ENCODE assay signal across 26 cellular contexts in the genomic region with DNA sequence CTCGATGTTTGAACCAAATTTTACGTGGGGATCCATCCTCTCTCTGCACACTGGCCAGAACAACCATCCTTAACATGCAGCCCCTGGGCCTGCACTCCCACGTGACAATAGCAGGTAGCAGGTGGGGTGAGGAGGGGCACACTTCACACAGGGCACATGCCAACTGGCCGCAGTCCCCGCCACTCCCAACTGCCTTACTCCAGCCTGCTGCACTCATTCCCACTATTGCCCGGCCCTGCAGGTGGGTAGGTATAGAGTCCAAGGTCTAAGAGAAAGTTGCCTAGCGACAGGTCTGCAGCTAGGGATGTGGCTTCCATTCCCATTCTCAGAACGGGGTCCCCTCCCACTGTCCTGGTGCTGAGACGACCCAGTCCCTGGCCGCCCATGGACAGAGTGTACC. TPM values are rescaled to one million over a fixed set of nuclear protein-coding genes. Genes with fewer than 3 reads are reported as not detected.
DNase-seq lines count a peak whose midpoint lies in the region; ATAC-seq, FAIRE-seq and TF ChIP-seq lines count a peak whose summit lies in the region.
"Had no signal": no experiment of that assay in that cellular context is flagged by ENCODE, and none has a peak within 500 bp of the region (broad histone marks: within the 10 kb centered on the region; RNA-seq: fewer than 3 reads in every experiment).

No MANE protein-coding gene starts in this region.

- DNase-seq in HepG2 (ENCODE audit: low spot score) (no peak), right lobe of liver (no peak), IMR-90 (no peak), DMS 273 (lab: John Stamatoyannopoulos, UW; ENCODE audit: unreplicated experiment) (no peak)
- no peak for DNase-seq in central memory CD8-positive, alpha-beta T cell (ENCODE audit: low spot score in 2 of 2)
- DNase-seq in stimulated activated effector memory CD8-positive, alpha-beta T cell treated with anti-CD3 and anti-CD28 coated beads, Interleukin-12 subunit alpha, Interleukin-12 subunit beta, amount 100 ng/mL, for 72 hours (ENCODE audit: low spot score in 2 of 2) = no peak
- DNase-seq in natural killer cell treated with Interleukin-12 subunit alpha and Interleukin-12 subunit beta and Interleukin-15 and Interleukin-18, amount 100 ng/mL, for 72 hours (ENCODE audit: low spot score) = no peak
- DNase-seq: 8988T; ACHN; BE2C; C1 segment of cervical spinal cord; CD4-positive, alpha-beta memory T cell; CD4-positive, CD25-positive, alpha-beta regulatory T cell; CD8-positive, alpha-beta memory T cell; COR-L47; DMS79 treated with DMSO at 0.1 percent for 48 hours; GF-D8 had no signal

- no peaks in the 10 kb centered on the region for H3K79me2 ChIP-seq in HepG2 (ENCODE audit: insufficient read depth, low read length)

- no peak for TF ChIP-seq CTCF in HepG2 (CRISPR knock-in tag; IDR thresholded peaks at IDR 0.05)
- TF ChIP-seq CTCF in right lobe of liver (IDR thresholded peaks at IDR 0.05) = no peak
- no peak for TF ChIP-seq CTCF in IMR-90 (conservative IDR thresholded peaks at IDR 0.05; ENCODE audit: low read depth, low read length)

- no peak overlapping the region for H2BK15ac ChIP-seq in IMR-90 (ENCODE audit: low read depth, low read length)

- TF ChIP-seq EP300 in HepG2 (IDR thresholded peaks at IDR 0.05; ENCODE audit: low read depth in 2 of 2, low read length in 2 of 2) (no peak), HepG2 (CRISPR knock-in tag; IDR thresholded peaks at IDR 0.05; ENCODE audit: borderline replicate concordance) (no peak)

- no peak overlapping the region for H4K91ac ChIP-seq in IMR-90 (ENCODE audit: insufficient read depth, low read depth, low read length)

- FAIRE-seq in HepG2 (lab: Jason Lieb, UNC) = no peak
- FAIRE-seq: A204.1, G401.6, GM12891, GM19239 had no signal

- no peak overlapping the region for H3K9ac ChIP-seq in HepG2 (ENCODE audit: insufficient read depth, low read depth, low read length)
- no peak overlapping the region for H3K9ac ChIP-seq in IMR-90 (ENCODE audit: low read depth, low read length)
- H3K9ac ChIP-seq: BLaER1 had no signal

- H3K18ac ChIP-seq in IMR-90 (ENCODE audit: low read depth, low read length) = no peak overlapping the region

- H3K23ac ChIP-seq in IMR-90 (ENCODE audit: low read depth, low read length) = no peak overlapping the region

- H3K79me1 ChIP-seq in IMR-90 (ENCODE audit: low read depth in 1 of 2, low read length in 2 of 2) = peaks cover 21 to 41% of the 10 kb centered on the region in 2 experiments

- H3K4me1 Mint-ChIP-seq in central memory CD8-positive, alpha-beta T cell = peaks cover 23% of the 10 kb centered on the region
- peaks cover 43% of the 10 kb centered on the region for H3K4me1 Mint-ChIP-seq in stimulated activated effector memory CD8-positive, alpha-beta T cell treated with anti-CD3 and anti-CD28 coated beads, Interleukin-12 subunit alpha, Interleukin-12 subunit beta, amount 100 ng/mL, for 72 hours
- H3K4me1 Mint-ChIP-seq in natural killer cell treated with Interleukin-12 subunit alpha and Interleukin-12 subunit beta and Interleukin-15 and Interleukin-18, amount 100 ng/mL, for 72 hours (ENCODE audit: low read depth in 2 of 2) = peaks cover 30 to 35% of the 10 kb centered on the region in 2 donors

- H2AK9ac ChIP-seq in IMR-90 (replicated peaks; ENCODE audit: low read depth, low read length, poor library complexity) = peak overlapping the region; percentile 11

- H3K4ac ChIP-seq in IMR-90 (ENCODE audit: low read depth, low read length) = no peak overlapping the region

- H3K4me1 ChIP-seq in HepG2 (ENCODE audit: insufficient read depth, low read length) = no peaks in the 10 kb centered on the region
- H3K4me1 ChIP-seq in right lobe of liver = no peaks in the 10 kb centered on the region
- H3K4me1 ChIP-seq in IMR-90 (ENCODE audit: control insufficient read depth, insufficient read depth, low read length) = peaks cover 10% of the 10 kb centered on the region
- H3K4me1 ChIP-seq: BE2C had no signal

- H3K56ac ChIP-seq in IMR-90 (ENCODE audit: extremely low read depth, insufficient read depth, low read length) = no peak overlapping the region

- H3K9me3 Mint-ChIP-seq in central memory CD8-positive, alpha-beta T cell = no peaks in the 10 kb centered on the region
- H3K9me3 Mint-ChIP-seq in stimulated activated effector memory CD8-positive, alpha-beta T cell treated with anti-CD3 and anti-CD28 coated beads, Interleukin-12 subunit alpha, Interleukin-12 subunit beta, amount 100 ng/mL, for 72 hours = no peaks in the 10 kb centered on the region
- no peaks in the 10 kb centered on the region for H3K9me3 Mint-ChIP-seq in natural killer cell treated with Interleukin-12 subunit alpha and Interleukin-12 subunit beta and Interleukin-15 and Interleukin-18, amount 100 ng/mL, for 72 hours
- H3K9me3 Mint-ChIP-seq: CD14-positive monocyte; CD4-positive, alpha-beta memory T cell; CD4-positive, CD25-positive, alpha-beta regulatory T cell; CD8-positive, alpha-beta memory T cell had no signal

- dilution Hi-C loops in IMR-90 (cut with HindIII; ENCODE audit: low sequenced_read_pairs, unreplicated experiment) = no loop called here

- no peak overlapping the region for H4K8ac ChIP-seq in IMR-90 (ENCODE audit: low read depth in 2 of 2, low read length in 2 of 2)

- no peak overlapping the region for H3K4me3 Mint-ChIP-seq in central memory CD8-positive, alpha-beta T cell
- no peak overlapping the region for H3K4me3 Mint-ChIP-seq in stimulated activated effector memory CD8-positive, alpha-beta T cell treated with anti-CD3 and anti-CD28 coated beads, Interleukin-12 subunit alpha, Interleukin-12 subunit beta, amount 100 ng/mL, for 72 hours
- H3K4me3 Mint-ChIP-seq in natural killer cell treated with Interleukin-12 subunit alpha and Interleukin-12 subunit beta and Interleukin-15 and Interleukin-18, amount 100 ng/mL, for 72 hours = no peak overlapping the region
- H3K4me3 Mint-ChIP-seq: CD14-positive monocyte; CD4-positive, alpha-beta memory T cell; CD4-positive, CD25-positive, alpha-beta regulatory T cell; CD8-positive, alpha-beta memory T cell had no signal

- H2AFZ ChIP-seq in HepG2 (ENCODE audit: low read length) (no peak overlapping the region), IMR-90 (replicated peaks; ENCODE audit: low read length, poor library complexity) (no peak overlapping the region)

- ATAC-seq in HepG2 (no peak; the same call in 2 of the 3 replicates), right lobe of liver (no peak), IMR-90 (ENCODE audit: low read depth) (no peak), GM19463 (IDR thresholded peaks at IDR 0.05; ENCODE audit: unreplicated experiment) (no peak)
- no peak for ATAC-seq in central memory CD8-positive, alpha-beta T cell (replicated peaks; ENCODE audit: extremely low read depth, poor library complexity, severe bottlenecking)
- ATAC-seq in stimulated activated effector memory CD8-positive, alpha-beta T cell treated with anti-CD3 and anti-CD28 coated beads, Interleukin-12 subunit alpha, Interleukin-12 subunit beta, amount 100 ng/mL, for 72 hours = no peak
- no peak for ATAC-seq in natural killer cell treated with Interleukin-12 subunit alpha and Interleukin-12 subunit beta and Interleukin-15 and Interleukin-18, amount 100 ng/mL, for 72 hours

- no peaks in the 10 kb centered on the region for H3K27me3 Mint-ChIP-seq in central memory CD8-positive, alpha-beta T cell
- no peaks in the 10 kb centered on the region for H3K27me3 Mint-ChIP-seq in natural killer cell treated with Interleukin-12 subunit alpha and Interleukin-12 subunit beta and Interleukin-15 and Interleukin-18, amount 100 ng/mL, for 72 hours
- H3K27me3 Mint-ChIP-seq: CD4-positive, alpha-beta memory T cell; CD4-positive, CD25-positive, alpha-beta regulatory T cell; CD8-positive, alpha-beta memory T cell had no signal

- peaks cover 39% of the 10 kb centered on the region for H3K36me3 Mint-ChIP-seq in central memory CD8-positive, alpha-beta T cell (ENCODE audit: insufficient read depth)
- peaks cover 80% of the 10 kb centered on the region for H3K36me3 Mint-ChIP-seq in stimulated activated effector memory CD8-positive, alpha-beta T cell treated with anti-CD3 and anti-CD28 coated beads, Interleukin-12 subunit alpha, Interleukin-12 subunit beta, amount 100 ng/mL, for 72 hours
- no peaks in the 10 kb centered on the region for H3K36me3 Mint-ChIP-seq in natural killer cell treated with Interleukin-12 subunit alpha and Interleukin-12 subunit beta and Interleukin-15 and Interleukin-18, amount 100 ng/mL, for 72 hours

- POLR2A ChIA-PET in HepG2 (lab: Yijun Ruan, JAX) (no interaction called here), IMR-90 (lab: Charles Lee; ENCODE audit: unreplicated experiment) (no interaction called here)

- CTCF ChIA-PET in HepG2 (lab: Yijun Ruan, JAX; ENCODE audit: low intra/inter-chr PET ratio, low total read pairs) = no interaction called here
- CTCF ChIA-PET in IMR-90 (lab: Yijun Ruan, JAX) = no interaction called here

- H3K9me1 ChIP-seq in IMR-90 (ENCODE audit: insufficient read depth, low read length) = peaks cover 22% of the 10 kb centered on the region

- no peak for TF ChIP-seq RAD21 in HepG2 (CRISPR knock-in tag; IDR thresholded peaks at IDR 0.05)
- TF ChIP-seq RAD21 in IMR-90 (IDR thresholded peaks at IDR 0.05; ENCODE audit: low read length) = no peak

- TF ChIP-seq POLR2A in HepG2 (IDR thresholded peaks at IDR 0.05; ENCODE audit: insufficient read depth in 1 of 2, low read depth in 2 of 2, low read length in 2 of 2) = no peak
- no peak for TF ChIP-seq POLR2A in right lobe of liver (IDR thresholded peaks at IDR 0.05)
- no peak for TF ChIP-seq POLR2A in IMR-90 (IDR thresholded peaks at IDR 0.05; ENCODE audit: low read depth, low read length)

- no peaks in the 10 kb centered on the region for H3K9me3 ChIP-seq in HepG2 (ENCODE audit: low read length)
- H3K9me3 ChIP-seq in right lobe of liver = no peaks in the 10 kb centered on the region
- H3K9me3 ChIP-seq in IMR-90 (ENCODE audit: control insufficient read depth, insufficient read depth, low read length) = no peaks in the 10 kb centered on the region
- H3K9me3 ChIP-seq: BE2C, BLaER1 had no signal

- no peaks in the 10 kb centered on the region for H3K27me3 ChIP-seq in HepG2 (ENCODE audit: control insufficient read depth in 1 of 2, insufficient read depth in 2 of 2, low read length in 2 of 2)
- H3K27me3 ChIP-seq in right lobe of liver = no peaks in the 10 kb centered on the region
- H3K27me3 ChIP-seq in IMR-90 (ENCODE audit: control insufficient read depth, insufficient read depth, low read length) = no peaks in the 10 kb centered on the region
- H3K27me3 ChIP-seq: BE2C, BLaER1 had no signal

- in situ Hi-C loops in HepG2 (cut with HindIII; ENCODE audit: extremely low pct_ligation_motif_present, low pct_unique_long_range_greater_than_20kb) (no loop called here), IMR-90 (cut with MboI; ENCODE audit: low sequenced_read_pairs) (no loop called here)

- H2BK120ac ChIP-seq in IMR-90 (ENCODE audit: low read depth, low read length) = no peak overlapping the region

- H3K4me2 ChIP-seq in HepG2 (ENCODE audit: low read depth, low read length) = no peak overlapping the region
- no peak overlapping the region for H3K4me2 ChIP-seq in IMR-90 (ENCODE audit: low read depth, low read length)
- H3K4me2 ChIP-seq: BLaER1 had no signal

- H3K27ac Mint-ChIP-seq in central memory CD8-positive, alpha-beta T cell (ENCODE audit: low read depth) = peak overlapping the region; percentile 40
- peak overlapping the region; percentile 16 for H3K27ac Mint-ChIP-seq in stimulated activated effector memory CD8-positive, alpha-beta T cell treated with anti-CD3 and anti-CD28 coated beads, Interleukin-12 subunit alpha, Interleukin-12 subunit beta, amount 100 ng/mL, for 72 hours
- H3K27ac Mint-ChIP-seq in natural killer cell treated with Interleukin-12 subunit alpha and Interleukin-12 subunit beta and Interleukin-15 and Interleukin-18, amount 100 ng/mL, for 72 hours = no peak overlapping the region
- H3K27ac Mint-ChIP-seq: CD4-positive, alpha-beta memory T cell; CD4-positive, CD25-positive, alpha-beta regulatory T cell had no signal

- no peak overlapping the region for H2BK5ac ChIP-seq in IMR-90 (ENCODE audit: low read depth, low read length, poor library complexity, severe bottlenecking)

- H3K14ac ChIP-seq in IMR-90 (replicated peaks; ENCODE audit: low read depth, low read length) = no peak overlapping the region

- H3K27ac ChIP-seq in HepG2 (ENCODE audit: extremely low read length, insufficient read depth, low read length) (no peak overlapping the region), right lobe of liver (no peak overlapping the region), IMR-90 (ENCODE audit: insufficient read depth, low read length) (no peak overlapping the region)
- H3K27ac ChIP-seq: BLaER1 had no signal

- intact Hi-C loops in HepG2 (cut with micrococcal nuclease; ENCODE audit: unreplicated experiment) = no loop called here
- intact Hi-C loops in right lobe of liver (cut with DNase I) = no loop called here
- intact Hi-C loops in IMR-90 (cut with micrococcal nuclease) = no loop called here

- H4K20me1 ChIP-seq in HepG2 (ENCODE audit: insufficient read depth, low read length) = no peaks in the 10 kb centered on the region
- peaks cover 19% of the 10 kb centered on the region for H4K20me1 ChIP-seq in IMR-90 (ENCODE audit: insufficient read depth, low read length)

- 93% methylated on average over 6 of the region's 10 CpGs for WGBS in HepG2 (ENCODE audit: low lambda C conversion rate)
- no CpG with 5 or more reads among the region's 10 CpGs for WGBS in right lobe of liver (ENCODE audit: insufficient coverage, low coverage, low lambda C conversion rate, missing lambda C conversion rate)
- 90% methylated on average over 2 of the region's 10 CpGs; no CpG with 5 or more reads in 1 of the 2 experiments for WGBS in IMR-90 (ENCODE audit: extremely low coverage in 2 of 2, insufficient read length in 1 of 2), 2 experiments

- H4K5ac ChIP-seq in IMR-90 (ENCODE audit: low read depth, low read length) = no peak overlapping the region

- H3K4me3 ChIP-seq in HepG2 (replicated peaks in 1 of 3; ENCODE audit: insufficient read depth in 1 of 3, low read depth in 2 of 3, low read length in 3 of 3) (no peak overlapping the region), right lobe of liver (no peak overlapping the region), IMR-90 (ENCODE audit: insufficient read depth, low read depth, low read length) (no peak overlapping the region)
- H3K4me3 ChIP-seq: BLaER1 had no signal

- H3K36me3 ChIP-seq in HepG2 (replicated peaks in 1 of 2; ENCODE audit: control insufficient read depth in 1 of 2, insufficient read depth in 2 of 2, low read length in 2 of 2) (peaks cover 19 to 62% of the 10 kb centered on the region in 2 experiments), right lobe of liver (peaks cover 0 to 68% (median 24%) of the 10 kb centered on the region in 4 donors), IMR-90 (ENCODE audit: control insufficient read depth, insufficient read depth, low read length) (peaks cover 49% of the 10 kb centered on the region)

- no peak overlapping the region for H2BK20ac ChIP-seq in IMR-90 (ENCODE audit: low read depth, low read length)

- BruUV-seq in HepG2 (replicated peaks; lab: Mats Ljungman, UMichigan) (no TSS peak), IMR-90 (replicated peaks; lab: Mats Ljungman, UMichigan) (no TSS peak)

- H2AK5ac ChIP-seq in IMR-90 (ENCODE audit: low read depth, low read length) = no peak overlapping the region

RNA-seq across cellular contexts. Expression of a gene that starts 18.0 kb away (rescaled TPM):
- total RNA-seq in HepG2 (2016; rRNA removed; fragmentation: Illumina TruSeq; extraction: Trizol) (25.6 and 28.3 TPM in 2 replicates), right lobe of liver (10 to 100 TPM; 29.6 to 44.2 (median 33.0) TPM), IMR-90 (2012; rRNA removed) (20.6 and 28.7 TPM in 2 replicates)
- total RNA-seq in HepG2 (2016; cell fraction: cytosol; rRNA removed; fragmentation: Illumina TruSeq; extraction: Trizol; ENCODE audit: low read depth) = 10.4 and 11.6 TPM in 2 replicates
- 22.9 and 27.1 TPM in 2 replicates for total RNA-seq in HepG2 (2016; cell fraction: insoluble cytoplasmic fraction; rRNA removed; fragmentation: Illumina TruSeq; extraction: Trizol)
- 18.0 and 21.0 TPM in 2 replicates for total RNA-seq in HepG2 (2016; cell fraction: membrane; rRNA removed; fragmentation: Illumina TruSeq; extraction: Trizol)
- total RNA-seq in HepG2 (2016; cell fraction: nucleus; rRNA removed; fragmentation: Illumina TruSeq; extraction: Trizol) = 20.3 and 23.2 TPM in 2 replicates
- polyA plus RNA-seq in HepG2 (2011; rRNA removed) (16.8 and 23.8 TPM in 2 replicates), IMR-90 (2012; rRNA removed) (27.9 and 35.8 TPM in 2 replicates)
- 12.1 and 17.8 TPM in 2 replicates for polyA plus RNA-seq in HepG2 (2011; cell fraction: cytosol; rRNA removed)
- polyA plus RNA-seq in HepG2 (2011; cell fraction: nucleus; rRNA removed) = 31.8 and 34.6 TPM in 2 replicates
- 21.1 and 21.2 TPM in 2 replicates for polyA plus RNA-seq in HepG2 (2012)
- 11.8 and 13.6 TPM in 2 replicates for polyA plus RNA-seq in HepG2 (2016; cell fraction: cytosol; fragmentation: Illumina TruSeq; extraction: Trizol; ENCODE audit: low read depth)
- polyA plus RNA-seq in HepG2 (2016; cell fraction: insoluble cytoplasmic fraction; fragmentation: Illumina TruSeq; extraction: Trizol; ENCODE audit: low read depth) = 33.2 and 33.9 TPM in 2 replicates
- polyA plus RNA-seq in HepG2 (2016; cell fraction: membrane; fragmentation: Illumina TruSeq; extraction: Trizol; ENCODE audit: low read depth) = 15.6 and 18.4 TPM in 2 replicates
- polyA plus RNA-seq in HepG2 (2016; cell fraction: nucleus; fragmentation: Illumina TruSeq; extraction: Trizol; ENCODE audit: insufficient read depth, low read depth) = 26.8 and 29.2 TPM in 2 replicates
- 15.7 and 37.7 TPM in 2 replicates for polyA minus RNA-seq in HepG2 (2011; rRNA and poly(A)+ RNA removed; ENCODE audit: low replicate concordance)
- 4.7 and 10.4 TPM in 2 replicates for polyA minus RNA-seq in HepG2 (2011; cell fraction: cytosol; rRNA and poly(A)+ RNA removed)
- 25.6 and 30.6 TPM in 2 replicates for polyA minus RNA-seq in HepG2 (2011; cell fraction: nucleus; rRNA and poly(A)+ RNA removed)
- 25.1 and 26.2 TPM in 2 replicates for polyA plus RNA-seq in IMR-90 (2012; cell fraction: cytosol; rRNA removed)
- polyA plus RNA-seq in IMR-90 (2012; cell fraction: nucleus; rRNA removed; ENCODE audit: low replicate concordance) = 35.4 and 41.3 TPM in 2 replicates
- 10 to 100 TPM; 52.1 to 70.9 TPM for total RNA-seq in natural killer cell treated with Interleukin-12 subunit alpha and Interleukin-12 subunit beta and Interleukin-15 and Interleukin-18, amount 100 ng/mL, for 72 hours

RNA-seq across cellular contexts. Expression of a gene that starts 18.6 kb away (rescaled TPM):
- total RNA-seq in HepG2 (2016; rRNA removed; fragmentation: Illumina TruSeq; extraction: Trizol) (11.9 and 13.9 TPM in 2 replicates), right lobe of liver (1 to 10 TPM; 3.1 to 6.0 (median 3.6) TPM), IMR-90 (2012; rRNA removed) (10.8 and 13.3 TPM in 2 replicates)
- 5.7 and 5.9 TPM in 2 replicates for total RNA-seq in HepG2 (2016; cell fraction: cytosol; rRNA removed; fragmentation: Illumina TruSeq; extraction: Trizol; ENCODE audit: low read depth)
- 12.2 and 15.6 TPM in 2 replicates for total RNA-seq in HepG2 (2016; cell fraction: insoluble cytoplasmic fraction; rRNA removed; fragmentation: Illumina TruSeq; extraction: Trizol)
- 14.1 and 14.5 TPM in 2 replicates for total RNA-seq in HepG2 (2016; cell fraction: membrane; rRNA removed; fragmentation: Illumina TruSeq; extraction: Trizol)
- total RNA-seq in HepG2 (2016; cell fraction: nucleus; rRNA removed; fragmentation: Illumina TruSeq; extraction: Trizol) = 10.8 and 11.0 TPM in 2 replicates
- polyA plus RNA-seq in HepG2 (2011; rRNA removed) (5.8 and 5.9 TPM in 2 replicates), IMR-90 (2012; rRNA removed) (3.6 and 4.5 TPM in 2 replicates)
- polyA plus RNA-seq in HepG2 (2011; cell fraction: cytosol; rRNA removed) = 4.4 and 5.0 TPM in 2 replicates
- polyA plus RNA-seq in HepG2 (2011; cell fraction: nucleus; rRNA removed) = 8.9 and 10.0 TPM in 2 replicates
- polyA plus RNA-seq in HepG2 (2012) = 4.4 and 4.7 TPM in 2 replicates
- polyA plus RNA-seq in HepG2 (2016; cell fraction: cytosol; fragmentation: Illumina TruSeq; extraction: Trizol; ENCODE audit: low read depth) = 0.80 and 1.1 TPM in 2 replicates
- polyA plus RNA-seq in HepG2 (2016; cell fraction: insoluble cytoplasmic fraction; fragmentation: Illumina TruSeq; extraction: Trizol; ENCODE audit: low read depth) = 11.9 and 12.5 TPM in 2 replicates
- 2.0 and 2.1 TPM in 2 replicates for polyA plus RNA-seq in HepG2 (2016; cell fraction: membrane; fragmentation: Illumina TruSeq; extraction: Trizol; ENCODE audit: low read depth)
- 11.9 and 14.0 TPM in 2 replicates for polyA plus RNA-seq in HepG2 (2016; cell fraction: nucleus; fragmentation: Illumina TruSeq; extraction: Trizol; ENCODE audit: insufficient read depth, low read depth)
- 11.5 and 34.6 TPM in 2 replicates for polyA minus RNA-seq in HepG2 (2011; rRNA and poly(A)+ RNA removed; ENCODE audit: low replicate concordance)
- 3.4 and 7.7 TPM in 2 replicates for polyA minus RNA-seq in HepG2 (2011; cell fraction: cytosol; rRNA and poly(A)+ RNA removed)
- 13.1 and 17.5 TPM in 2 replicates for polyA minus RNA-seq in HepG2 (2011; cell fraction: nucleus; rRNA and poly(A)+ RNA removed)
- 1.2 and 1.9 TPM in 2 replicates for polyA plus RNA-seq in IMR-90 (2012; cell fraction: cytosol; rRNA removed)
- polyA plus RNA-seq in IMR-90 (2012; cell fraction: nucleus; rRNA removed; ENCODE audit: low replicate concordance) = 5.0 and 6.3 TPM in 2 replicates
- 10 to 100 TPM in 1 of 2 donors, 1 to 10 TPM in 1; 6.2 to 10.3 TPM for total RNA-seq in natural killer cell treated with Interleukin-12 subunit alpha and Interleukin-12 subunit beta and Interleukin-15 and Interleukin-18, amount 100 ng/mL, for 72 hours

RNA-seq across cellular contexts. Expression of a gene that starts 46.2 kb away (rescaled TPM):
- total RNA-seq in HepG2 (2016; rRNA removed; fragmentation: Illumina TruSeq; extraction: Trizol) = not detected in 2 replicates
- total RNA-seq in HepG2 (2016; cell fraction: cytosol; rRNA removed; fragmentation: Illumina TruSeq; extraction: Trizol; ENCODE audit: low read depth) = not detected in 2 replicates
- total RNA-seq in HepG2 (2016; cell fraction: insoluble cytoplasmic fraction; rRNA removed; fragmentation: Illumina TruSeq; extraction: Trizol) = not detected in 2 replicates
- total RNA-seq in HepG2 (2016; cell fraction: membrane; rRNA removed; fragmentation: Illumina TruSeq; extraction: Trizol) = not detected in 2 replicates
- total RNA-seq in HepG2 (2016; cell fraction: nucleus; rRNA removed; fragmentation: Illumina TruSeq; extraction: Trizol) = not detected in 2 replicates
- not detected in 2 replicates for polyA plus RNA-seq in HepG2 (2011; rRNA removed)
- not detected in 2 replicates for polyA plus RNA-seq in HepG2 (2011; cell fraction: cytosol; rRNA removed)
- not detected in 2 replicates for polyA plus RNA-seq in HepG2 (2011; cell fraction: nucleus; rRNA removed)
- not detected in 2 replicates for polyA plus RNA-seq in HepG2 (2012)
- not detected in 2 replicates for polyA plus RNA-seq in HepG2 (2016; cell fraction: cytosol; fragmentation: Illumina TruSeq; extraction: Trizol; ENCODE audit: low read depth)
- polyA plus RNA-seq in HepG2 (2016; cell fraction: insoluble cytoplasmic fraction; fragmentation: Illumina TruSeq; extraction: Trizol; ENCODE audit: low read depth) = not detected in 2 replicates
- not detected in 2 replicates for polyA plus RNA-seq in HepG2 (2016; cell fraction: membrane; fragmentation: Illumina TruSeq; extraction: Trizol; ENCODE audit: low read depth)
- polyA plus RNA-seq in HepG2 (2016; cell fraction: nucleus; fragmentation: Illumina TruSeq; extraction: Trizol; ENCODE audit: insufficient read depth, low read depth) = not detected in 2 replicates
- polyA minus RNA-seq in HepG2 (2011; rRNA and poly(A)+ RNA removed; ENCODE audit: low replicate concordance) = not detected in 2 replicates
- not detected in 2 replicates for polyA minus RNA-seq in HepG2 (2011; cell fraction: cytosol; rRNA and poly(A)+ RNA removed)
- polyA minus RNA-seq in HepG2 (2011; cell fraction: nucleus; rRNA and poly(A)+ RNA removed) = not detected in 2 replicates
- 1 to 10 TPM in 5 of 6 experiments, under 1 TPM in 1; 0.74 to 3.0 (median 1.7) TPM for total RNA-seq in right lobe of liver
- total RNA-seq in IMR-90 (2012; rRNA removed) = not detected in 2 replicates
- not detected in 2 replicates for polyA plus RNA-seq in IMR-90 (2012; rRNA removed)
- not detected in 2 replicates for polyA plus RNA-seq in IMR-90 (2012; cell fraction: cytosol; rRNA removed)
- not detected in 2 replicates for polyA plus RNA-seq in IMR-90 (2012; cell fraction: nucleus; rRNA removed; ENCODE audit: low replicate concordance)
- not detected for total RNA-seq in natural killer cell treated with Interleukin-12 subunit alpha and Interleukin-12 subunit beta and Interleukin-15 and Interleukin-18, amount 100 ng/mL, for 72 hours
- total RNA-seq: A673; CD4-positive, alpha-beta memory T cell; CD4-positive, CD25-positive, alpha-beta regulatory T cell; CD8-positive, alpha-beta memory T cell had no signal
- polyA plus RNA-seq: AG04450; CD4-positive, alpha-beta memory T cell; CD4-positive, CD25-positive, alpha-beta regulatory T cell; CD8-positive, alpha-beta memory T cell had no signal

Comparison
In these comparisons a context has a peak if more than half of its experiments do, and no peak if none do; other contexts are left out.
1. H3K27ac Mint-ChIP-seq: peak in central memory CD8-positive, alpha-beta T cell (single experiment) and stimulated activated effector memory CD8-positive, alpha-beta T cell treated with anti-CD3 and anti-CD28 coated beads, Interleukin-12 subunit alpha, Interleukin-12 subunit beta, amount 100 ng/mL, for 72 hours (single experiment); none in natural killer cell treated with Interleukin-12 subunit alpha and Interleukin-12 subunit beta and Interleukin-15 and Interleukin-18, amount 100 ng/mL, for 72 hours (0 of 2).